Comparison of ENCODE assay signal across 1 cellular context in genomic region chr7:195830-196128, GRCh38.
TF ChIP-seq lines count a peak whose summit lies in the region.

No MANE protein-coding gene starts in this region.

TF ChIP-seq in GM23338, 12 proteins besides CTCF, POLR2A, EP300 and RAD21 (continued from another document):
- TF ChIP-seq ETS1 (IDR thresholded peaks at IDR 0.05) (no peak), EZH2 (IDR thresholded peaks at IDR 0.05; ENCODE audit: low read depth, unreplicated experiment) (no peak), ZNF114 (CRISPR knock-in tag; IDR thresholded peaks at IDR 0.05) (no peak), CREB1 (CRISPR knock-in tag; IDR thresholded peaks at IDR 0.05; ENCODE audit: low read depth) (no peak), ZNF331 (CRISPR knock-in tag; IDR thresholded peaks at IDR 0.05; ENCODE audit: low read depth) (no peak), REST (IDR thresholded peaks at IDR 0.05; ENCODE audit: unreplicated experiment) (no peak), JUNB (IDR thresholded peaks at IDR 0.05; ENCODE audit: unreplicated experiment) (no peak), NANOG (IDR thresholded peaks at IDR 0.05; ENCODE audit: borderline replicate concordance) (no peak)
TF ChIP-seq in GM23338: peak in this region for 0.
